In the genomic region with DNA sequence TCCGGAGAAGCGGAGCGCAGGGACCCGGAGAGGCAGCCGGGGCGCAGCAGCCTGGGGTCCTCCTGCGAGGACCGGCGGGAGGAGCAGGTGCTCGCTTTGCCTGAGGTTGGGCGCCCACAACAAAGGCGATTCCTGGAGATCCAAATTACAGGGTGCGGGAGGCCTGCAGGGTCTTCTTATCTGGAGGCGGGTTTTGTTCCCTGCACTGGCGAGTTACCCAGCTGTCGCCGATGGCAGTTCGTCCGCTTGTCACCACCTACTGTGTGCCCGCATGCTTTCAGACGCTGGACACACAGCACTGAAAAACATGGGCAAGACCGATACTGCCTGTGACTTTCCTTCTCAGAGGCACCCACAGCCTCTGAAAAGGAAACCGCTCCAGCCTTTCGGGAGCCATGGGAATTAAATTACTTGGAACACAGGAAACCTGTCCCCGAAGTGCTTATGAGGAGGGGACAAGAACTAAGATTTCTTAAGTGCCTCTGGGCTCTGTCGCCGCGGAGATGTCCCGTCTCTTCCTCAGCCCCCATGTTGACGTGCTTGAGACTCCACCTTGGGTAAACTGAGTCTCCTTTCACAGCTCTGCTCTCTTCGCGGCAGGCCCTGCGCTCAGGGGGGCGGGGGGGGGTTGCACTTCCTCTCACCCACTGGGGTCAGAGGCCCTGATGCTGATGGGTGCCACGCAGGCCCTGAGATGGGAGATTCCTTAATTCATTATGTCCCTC, we compare ENCODE assay signal across 1 cellular context.
TF ChIP-seq lines count a peak whose summit lies in the region.

No MANE protein-coding gene starts in this region.

TF ChIP-seq in HepG2, 621 proteins besides CTCF, POLR2A, EP300 and RAD21 (continued from another document and continues in another):
- TF ChIP-seq, protein P1, sequence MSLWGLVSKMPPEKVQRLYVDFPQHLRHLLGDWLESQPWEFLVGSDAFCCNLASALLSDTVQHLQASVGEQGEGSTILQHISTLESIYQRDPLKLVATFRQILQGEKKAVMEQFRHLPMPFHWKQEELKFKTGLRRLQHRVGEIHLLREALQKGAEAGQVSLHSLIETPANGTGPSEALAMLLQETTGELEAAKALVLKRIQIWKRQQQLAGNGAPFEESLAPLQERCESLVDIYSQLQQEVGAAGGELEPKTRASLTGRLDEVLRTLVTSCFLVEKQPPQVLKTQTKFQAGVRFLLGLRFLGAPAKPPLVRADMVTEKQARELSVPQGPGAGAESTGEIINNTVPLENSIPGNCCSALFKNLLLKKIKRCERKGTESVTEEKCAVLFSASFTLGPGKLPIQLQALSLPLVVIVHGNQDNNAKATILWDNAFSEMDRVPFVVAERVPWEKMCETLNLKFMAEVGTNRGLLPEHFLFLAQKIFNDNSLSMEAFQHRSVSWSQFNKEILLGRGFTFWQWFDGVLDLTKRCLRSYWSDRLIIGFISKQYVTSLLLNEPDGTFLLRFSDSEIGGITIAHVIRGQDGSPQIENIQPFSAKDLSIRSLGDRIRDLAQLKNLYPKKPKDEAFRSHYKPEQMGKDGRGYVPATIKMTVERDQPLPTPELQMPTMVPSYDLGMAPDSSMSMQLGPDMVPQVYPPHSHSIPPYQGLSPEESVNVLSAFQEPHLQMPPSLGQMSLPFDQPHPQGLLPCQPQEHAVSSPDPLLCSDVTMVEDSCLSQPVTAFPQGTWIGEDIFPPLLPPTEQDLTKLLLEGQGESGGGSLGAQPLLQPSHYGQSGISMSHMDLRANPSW (CRISPR knock-in tag; IDR thresholded peaks at IDR 0.05; ENCODE audit: borderline replicate concordance): no peak
- TF ChIP-seq, protein P2, sequence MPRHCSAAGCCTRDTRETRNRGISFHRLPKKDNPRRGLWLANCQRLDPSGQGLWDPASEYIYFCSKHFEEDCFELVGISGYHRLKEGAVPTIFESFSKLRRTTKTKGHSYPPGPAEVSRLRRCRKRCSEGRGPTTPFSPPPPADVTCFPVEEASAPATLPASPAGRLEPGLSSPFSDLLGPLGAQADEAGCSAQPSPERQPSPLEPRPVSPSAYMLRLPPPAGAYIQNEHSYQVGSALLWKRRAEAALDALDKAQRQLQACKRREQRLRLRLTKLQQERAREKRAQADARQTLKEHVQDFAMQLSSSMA (CRISPR knock-in tag; IDR thresholded peaks at IDR 0.05): no peak
- TF ChIP-seq PRPF4 (IDR thresholded peaks at IDR 0.05; ENCODE audit: low read depth, low read length, poor library complexity, severe bottlenecking) (no peak), REL (CRISPR knock-in tag; conservative IDR thresholded peaks at IDR 0.05) (no peak), SCMH1 (CRISPR knock-in tag; IDR thresholded peaks at IDR 0.05; ENCODE audit: borderline replicate concordance) (no peak), ZNF572 (CRISPR knock-in tag; IDR thresholded peaks at IDR 0.05) (0 out of 2 replicates have a peak, but pooled peaks have one; percentile 63), SMAD9 (CRISPR knock-in tag; IDR thresholded peaks at IDR 0.05) (peak; percentile 21; the same call in 1 of the 2 replicates), ZNF446 (CRISPR knock-in tag; IDR thresholded peaks at IDR 0.05) (peak; percentile 40; the same call in 1 of the 2 replicates), MAFG (CRISPR knock-in tag; IDR thresholded peaks at IDR 0.05) (no peak), HNF4A (CRISPR knock-in tag; IDR thresholded peaks at IDR 0.05) (no peak), ZNF451 (CRISPR knock-in tag; IDR thresholded peaks at IDR 0.05) (no peak), ZNF749 (CRISPR knock-in tag; IDR thresholded peaks at IDR 0.05; ENCODE audit: borderline replicate concordance) (no peak), KMT2A (CRISPR knock-in tag; IDR thresholded peaks at IDR 0.05) (no peak), ZEB1 (IDR thresholded peaks at IDR 0.05; ENCODE audit: insufficient replicate concordance, low read depth) (no peak), ZNF333 (CRISPR knock-in tag; IDR thresholded peaks at IDR 0.05; ENCODE audit: borderline replicate concordance) (no peak), ZNF501 (CRISPR knock-in tag; IDR thresholded peaks at IDR 0.05) (0 out of 2 replicates have a peak, but pooled peaks have one; percentile 48), KLF6 (CRISPR knock-in tag; IDR thresholded peaks at IDR 0.05) (no peak), ZFP36L1 (CRISPR knock-in tag; IDR thresholded peaks at IDR 0.05) (no peak), NR2F6 (IDR thresholded peaks at IDR 0.05) (no peak), NR2F6 (CRISPR knock-in tag; IDR thresholded peaks at IDR 0.05) (no peak), ZFYVE20 (CRISPR knock-in tag; IDR thresholded peaks at IDR 0.05; ENCODE audit: borderline replicate concordance, low read depth) (0 out of 2 replicates have a peak, but pooled peaks have one; percentile 36), MXI1 (IDR thresholded peaks at IDR 0.05; ENCODE audit: borderline replicate concordance, low read depth, low read length) (no peak), PHB2 (IDR thresholded peaks at IDR 0.05; ENCODE audit: partially characterized antibody) (no peak), CEBPB (IDR thresholded peaks at IDR 0.05; ENCODE audit: borderline replicate concordance, low read depth, low read length) (no peak), ZNF552 (CRISPR knock-in tag; IDR thresholded peaks at IDR 0.05; ENCODE audit: borderline replicate concordance) (no peak), CBX1 (IDR thresholded peaks at IDR 0.05; ENCODE audit: low read depth) (no peak), ZNF263 (CRISPR knock-in tag; IDR thresholded peaks at IDR 0.05) (peak; percentile 87), ZNF772 (CRISPR knock-in tag; IDR thresholded peaks at IDR 0.05) (no peak), ERF (CRISPR knock-in tag; IDR thresholded peaks at IDR 0.05) (no peak)
- TF ChIP-seq, protein P3, sequence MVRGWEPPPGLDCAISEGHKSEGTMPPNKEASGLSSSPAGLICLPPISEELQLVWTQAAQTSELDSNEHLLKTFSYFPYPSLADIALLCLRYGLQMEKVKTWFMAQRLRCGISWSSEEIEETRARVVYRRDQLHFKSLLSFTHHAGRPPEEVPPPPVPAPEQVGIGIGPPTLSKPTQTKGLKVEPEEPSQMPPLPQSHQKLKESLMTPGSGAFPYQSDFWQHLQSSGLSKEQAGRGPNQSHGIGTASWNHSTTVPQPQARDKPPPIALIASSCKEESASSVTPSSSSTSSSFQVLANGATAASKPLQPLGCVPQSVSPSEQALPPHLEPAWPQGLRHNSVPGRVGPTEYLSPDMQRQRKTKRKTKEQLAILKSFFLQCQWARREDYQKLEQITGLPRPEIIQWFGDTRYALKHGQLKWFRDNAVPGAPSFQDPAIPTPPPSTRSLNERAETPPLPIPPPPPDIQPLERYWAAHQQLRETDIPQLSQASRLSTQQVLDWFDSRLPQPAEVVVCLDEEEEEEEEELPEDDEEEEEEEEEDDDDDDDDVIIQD (CRISPR knock-in tag; IDR thresholded peaks at IDR 0.05; ENCODE audit: low read depth): no peak
- TF ChIP-seq, protein P4, sequence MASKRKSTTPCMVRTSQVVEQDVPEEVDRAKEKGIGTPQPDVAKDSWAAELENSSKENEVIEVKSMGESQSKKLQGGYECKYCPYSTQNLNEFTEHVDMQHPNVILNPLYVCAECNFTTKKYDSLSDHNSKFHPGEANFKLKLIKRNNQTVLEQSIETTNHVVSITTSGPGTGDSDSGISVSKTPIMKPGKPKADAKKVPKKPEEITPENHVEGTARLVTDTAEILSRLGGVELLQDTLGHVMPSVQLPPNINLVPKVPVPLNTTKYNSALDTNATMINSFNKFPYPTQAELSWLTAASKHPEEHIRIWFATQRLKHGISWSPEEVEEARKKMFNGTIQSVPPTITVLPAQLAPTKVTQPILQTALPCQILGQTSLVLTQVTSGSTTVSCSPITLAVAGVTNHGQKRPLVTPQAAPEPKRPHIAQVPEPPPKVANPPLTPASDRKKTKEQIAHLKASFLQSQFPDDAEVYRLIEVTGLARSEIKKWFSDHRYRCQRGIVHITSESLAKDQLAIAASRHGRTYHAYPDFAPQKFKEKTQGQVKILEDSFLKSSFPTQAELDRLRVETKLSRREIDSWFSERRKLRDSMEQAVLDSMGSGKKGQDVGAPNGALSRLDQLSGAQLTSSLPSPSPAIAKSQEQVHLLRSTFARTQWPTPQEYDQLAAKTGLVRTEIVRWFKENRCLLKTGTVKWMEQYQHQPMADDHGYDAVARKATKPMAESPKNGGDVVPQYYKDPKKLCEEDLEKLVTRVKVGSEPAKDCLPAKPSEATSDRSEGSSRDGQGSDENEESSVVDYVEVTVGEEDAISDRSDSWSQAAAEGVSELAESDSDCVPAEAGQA (IDR thresholded peaks at IDR 0.05; ENCODE audit: low read depth): no peak
- TF ChIP-seq, protein P4 (CRISPR knock-in tag; IDR thresholded peaks at IDR 0.05; ENCODE audit: borderline replicate concordance): no peak
- TF ChIP-seq, protein P5, sequence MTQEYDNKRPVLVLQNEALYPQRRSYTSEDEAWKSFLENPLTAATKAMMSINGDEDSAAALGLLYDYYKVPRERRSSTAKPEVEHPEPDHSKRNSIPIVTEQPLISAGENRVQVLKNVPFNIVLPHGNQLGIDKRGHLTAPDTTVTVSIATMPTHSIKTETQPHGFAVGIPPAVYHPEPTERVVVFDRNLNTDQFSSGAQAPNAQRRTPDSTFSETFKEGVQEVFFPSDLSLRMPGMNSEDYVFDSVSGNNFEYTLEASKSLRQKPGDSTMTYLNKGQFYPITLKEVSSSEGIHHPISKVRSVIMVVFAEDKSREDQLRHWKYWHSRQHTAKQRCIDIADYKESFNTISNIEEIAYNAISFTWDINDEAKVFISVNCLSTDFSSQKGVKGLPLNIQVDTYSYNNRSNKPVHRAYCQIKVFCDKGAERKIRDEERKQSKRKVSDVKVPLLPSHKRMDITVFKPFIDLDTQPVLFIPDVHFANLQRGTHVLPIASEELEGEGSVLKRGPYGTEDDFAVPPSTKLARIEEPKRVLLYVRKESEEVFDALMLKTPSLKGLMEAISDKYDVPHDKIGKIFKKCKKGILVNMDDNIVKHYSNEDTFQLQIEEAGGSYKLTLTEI (CRISPR knock-in tag; conservative IDR thresholded peaks at IDR 0.05): no peak
- TF ChIP-seq, protein P6, sequence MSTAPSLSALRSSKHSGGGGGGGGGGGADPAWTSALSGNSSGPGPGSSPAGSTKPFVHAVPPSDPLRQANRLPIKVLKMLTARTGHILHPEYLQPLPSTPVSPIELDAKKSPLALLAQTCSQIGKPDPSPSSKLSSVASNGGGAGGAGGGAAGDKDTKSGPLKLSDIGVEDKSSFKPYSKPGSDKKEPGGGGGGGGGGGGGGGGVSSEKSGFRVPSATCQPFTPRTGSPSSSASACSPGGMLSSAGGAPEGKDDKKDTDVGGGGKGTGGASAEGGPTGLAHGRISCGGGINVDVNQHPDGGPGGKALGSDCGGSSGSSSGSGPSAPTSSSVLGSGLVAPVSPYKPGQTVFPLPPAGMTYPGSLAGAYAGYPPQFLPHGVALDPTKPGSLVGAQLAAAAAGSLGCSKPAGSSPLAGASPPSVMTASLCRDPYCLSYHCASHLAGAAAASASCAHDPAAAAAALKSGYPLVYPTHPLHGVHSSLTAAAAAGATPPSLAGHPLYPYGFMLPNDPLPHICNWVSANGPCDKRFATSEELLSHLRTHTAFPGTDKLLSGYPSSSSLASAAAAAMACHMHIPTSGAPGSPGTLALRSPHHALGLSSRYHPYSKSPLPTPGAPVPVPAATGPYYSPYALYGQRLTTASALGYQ (CRISPR knock-in tag; IDR thresholded peaks at IDR 0.05): no peak
- TF ChIP-seq, protein P7, sequence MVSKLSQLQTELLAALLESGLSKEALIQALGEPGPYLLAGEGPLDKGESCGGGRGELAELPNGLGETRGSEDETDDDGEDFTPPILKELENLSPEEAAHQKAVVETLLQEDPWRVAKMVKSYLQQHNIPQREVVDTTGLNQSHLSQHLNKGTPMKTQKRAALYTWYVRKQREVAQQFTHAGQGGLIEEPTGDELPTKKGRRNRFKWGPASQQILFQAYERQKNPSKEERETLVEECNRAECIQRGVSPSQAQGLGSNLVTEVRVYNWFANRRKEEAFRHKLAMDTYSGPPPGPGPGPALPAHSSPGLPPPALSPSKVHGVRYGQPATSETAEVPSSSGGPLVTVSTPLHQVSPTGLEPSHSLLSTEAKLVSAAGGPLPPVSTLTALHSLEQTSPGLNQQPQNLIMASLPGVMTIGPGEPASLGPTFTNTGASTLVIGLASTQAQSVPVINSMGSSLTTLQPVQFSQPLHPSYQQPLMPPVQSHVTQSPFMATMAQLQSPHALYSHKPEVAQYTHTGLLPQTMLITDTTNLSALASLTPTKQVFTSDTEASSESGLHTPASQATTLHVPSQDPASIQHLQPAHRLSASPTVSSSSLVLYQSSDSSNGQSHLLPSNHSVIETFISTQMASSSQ (IDR thresholded peaks at IDR 0.05; ENCODE audit: low read depth): no peak
- TF ChIP-seq, protein P7 (CRISPR knock-in tag; IDR thresholded peaks at IDR 0.05; ENCODE audit: borderline replicate concordance): no peak
- TF ChIP-seq, protein P8, sequence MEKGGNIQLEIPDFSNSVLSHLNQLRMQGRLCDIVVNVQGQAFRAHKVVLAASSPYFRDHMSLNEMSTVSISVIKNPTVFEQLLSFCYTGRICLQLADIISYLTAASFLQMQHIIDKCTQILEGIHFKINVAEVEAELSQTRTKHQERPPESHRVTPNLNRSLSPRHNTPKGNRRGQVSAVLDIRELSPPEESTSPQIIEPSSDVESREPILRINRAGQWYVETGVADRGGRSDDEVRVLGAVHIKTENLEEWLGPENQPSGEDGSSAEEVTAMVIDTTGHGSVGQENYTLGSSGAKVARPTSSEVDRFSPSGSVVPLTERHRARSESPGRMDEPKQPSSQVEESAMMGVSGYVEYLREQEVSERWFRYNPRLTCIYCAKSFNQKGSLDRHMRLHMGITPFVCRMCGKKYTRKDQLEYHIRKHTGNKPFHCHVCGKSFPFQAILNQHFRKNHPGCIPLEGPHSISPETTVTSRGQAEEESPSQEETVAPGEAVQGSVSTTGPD (CRISPR knock-in tag; IDR thresholded peaks at IDR 0.05): no peak
